In genomic region chr1:199751962-199752687, GRCh38 we compare ENCODE assay signal across 26 cellular contexts.
"Had no signal": no experiment of that assay in that cellular context is flagged by ENCODE, and none has a peak within 500 bp of the region (broad histone marks: within the 10 kb centered on the region; RNA-seq: fewer than 3 reads in every experiment).

No MANE protein-coding gene starts in this region.

- H3K4me3 ChIP-seq: colonic mucosa, esophagus muscularis mucosa, heart right ventricle, psoas muscle, skin epidermis, spleen, testis, tibial nerve, upper lobe of left lung, uterus had no signal

- FAIRE-seq: islet of Langerhans had no signal

- H3K36me3 ChIP-seq: colonic mucosa, esophagus muscularis mucosa, heart right ventricle, spleen, tibial nerve, upper lobe of left lung, uterus had no signal

- H3K27ac ChIP-seq: colonic mucosa, esophagus muscularis mucosa, heart right ventricle, psoas muscle, skin epidermis, spleen, testis, tibial nerve, upper lobe of left lung, uterus had no signal

- DNase-seq: colonic mucosa; effector CD8-positive, alpha-beta T cell; endodermal cell; foreskin melanocyte; glutamatergic neuron; heart right ventricle; hippocampal formation; left cardiac atrium; mesendoderm; midbrain; naive thymus-derived CD4-positive, alpha-beta T cell; nucleus accumbens; psoas muscle; right cardiac atrium; spleen; stimulated activated CD4-positive, alpha-beta T cell treated with anti-CD3 and anti-CD28 coated beads, Interleukin-4, amount 100 ng/mL, for 4 hours; stimulated activated naive CD8-positive, alpha-beta T cell treated with anti-CD3 and anti-CD28 coated beads, Interleukin-15, Interleukin-2, amounts not matched to agents 100 U/mL and 50 U/mL, for 24 hours; substantia nigra; testis; upper lobe of left lung; uterus had no signal

- ATAC-seq: heart right ventricle; left cardiac atrium; naive thymus-derived CD4-positive, alpha-beta T cell; psoas muscle; right cardiac atrium; stimulated activated memory B cell treated with anti-CD40 and anti-IgM and Interleukin-4, amounts not matched to agents 10 μg/mL and 1 μg/mL and 100 μg/mL, for 72 hours; stimulated activated naive CD8-positive, alpha-beta T cell treated with anti-CD3 and anti-CD28 coated beads, Interleukin-15, Interleukin-2, amounts not matched to agents 100 U/mL and 50 U/mL, for 24 hours had no signal

- H3K9me3 ChIP-seq: colonic mucosa, psoas muscle, spleen, testis, tibial nerve, upper lobe of left lung, uterus had no signal

- H3K4me1 ChIP-seq: colonic mucosa, esophagus muscularis mucosa, heart right ventricle, spleen, testis, tibial nerve, upper lobe of left lung, uterus had no signal

- H3K27me3 ChIP-seq: colonic mucosa, testis, upper lobe of left lung, uterus had no signal
